14 cellular contexts compared by ENCODE assay signal in the genomic region with DNA sequence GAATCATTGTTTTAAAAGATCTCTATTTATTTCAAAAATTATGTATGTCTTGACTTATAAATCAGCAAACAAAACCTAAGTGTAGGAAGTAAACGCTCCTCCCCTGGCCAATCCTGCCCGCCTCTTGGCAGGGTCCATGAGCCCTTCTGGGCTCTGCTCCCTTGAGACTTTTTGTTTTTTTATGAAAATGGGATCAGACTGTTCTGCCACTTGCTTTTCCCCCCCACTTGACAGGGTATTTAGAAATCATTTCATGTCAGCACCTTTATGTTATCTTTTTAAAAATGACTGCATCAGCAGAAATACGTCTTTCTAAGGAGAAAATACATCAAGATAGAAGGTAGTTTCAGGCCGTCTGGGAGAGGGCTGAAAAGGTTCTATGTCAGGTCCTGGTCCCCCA. TPM values are rescaled to one million over a fixed set of nuclear protein-coding genes. Genes with fewer than 3 reads are reported as not detected.
DNase-seq lines count a peak whose midpoint lies in the region; ATAC-seq and TF ChIP-seq lines count a peak whose summit lies in the region.
"Had no signal": no experiment of that assay in that cellular context is flagged by ENCODE, and none has a peak within 500 bp of the region (broad histone marks: within the 10 kb centered on the region; RNA-seq: fewer than 3 reads in every experiment).

No MANE protein-coding gene starts in this region.

- WGBS in endodermal cell (ENCODE audit: insufficient coverage in 1 of 2, insufficient read length in 1 of 2), 2 experiments, result 92 to 100% methylated on average over 1 to 4 of the region's 4 CpGs

- no peaks in the 10 kb centered on the region for H3K9me2 ChIP-seq in PC-9 (ENCODE audit: insufficient read depth)

- no peaks in the 10 kb centered on the region for H3K79me2 ChIP-seq in ACC112 (ENCODE audit: control insufficient read depth, insufficient read depth, low read length, unreplicated experiment)
- H3K79me2 ChIP-seq in parathyroid adenoma, result peaks cover 2% of the 10 kb centered on the region
- no peaks in the 10 kb centered on the region for H3K79me2 ChIP-seq in PC-9 (ENCODE audit: low read depth)

- H3K4me1 ChIP-seq in ACC112 (ENCODE audit: control insufficient read depth, insufficient read depth, low read length, unreplicated experiment), result peaks cover 21% of the 10 kb centered on the region
- H3K4me1 ChIP-seq in endodermal cell (ENCODE audit: control insufficient read depth, insufficient read depth, low read length), result no peaks in the 10 kb centered on the region
- H3K4me1 ChIP-seq in parathyroid adenoma, result peaks cover 48% of the 10 kb centered on the region
- no peaks in the 10 kb centered on the region for H3K4me1 ChIP-seq in PC-9 (replicated peaks; ENCODE audit: insufficient read depth)

- ATAC-seq in activated CD8-positive, alpha-beta T cell treated with anti-CD3 and anti-CD28 coated beads, Interleukin-2, amount 10 ng/mL, durations not matched to agents 7 days and 5 days, result no peak

- CTCF ChIA-PET in activated CD8-positive, alpha-beta T cell treated with anti-CD3 and anti-CD28 coated beads, Interleukin-2, amount 10 ng/mL, durations not matched to agents 7 days and 5 days (lab: Charles Lee), result no interaction called here
- CTCF ChIA-PET in PC-9 (lab: Charles Lee), result no interaction called here

- H3K36me3 ChIP-seq in ACC112 (ENCODE audit: insufficient read depth, low read length) (no peaks in the 10 kb centered on the region), endodermal cell (ENCODE audit: control insufficient read depth, insufficient read depth, low read length) (peaks cover 79% of the 10 kb centered on the region), parathyroid adenoma (ENCODE audit: control insufficient read depth, insufficient read depth, low read length) (no peaks in the 10 kb centered on the region), PC-9 (ENCODE audit: low read depth) (peaks cover 17% of the 10 kb centered on the region; the same call in 1 of the 2 replicates)

- no peak overlapping the region for H3K9ac ChIP-seq in endodermal cell (ENCODE audit: extremely low read depth, low read length, poor library complexity, severe bottlenecking)
- no peak overlapping the region for H3K9ac ChIP-seq in parathyroid adenoma

- H4K20me1 ChIP-seq in PC-9 (ENCODE audit: insufficient read depth), result no peaks in the 10 kb centered on the region

- H3F3A ChIP-seq in PC-9 (ENCODE audit: insufficient read depth, low read depth), result peaks cover 12% of the 10 kb centered on the region; the same call in 1 of the 2 replicates

- no peak overlapping the region for H3K4me3 Mint-ChIP-seq in endodermal cell
- H3K4me3 Mint-ChIP-seq in activated CD8-positive, alpha-beta T cell treated with anti-CD3 and anti-CD28 coated beads, Interleukin-2, amount 10 ng/mL, durations not matched to agents 7 days and 5 days, result no peak overlapping the region
- H3K4me3 Mint-ChIP-seq: dendritic cell treated with granulocyte-macrophage colony-stimulating factor and Interleukin-4, amounts not matched to agents 40 ng/mL and 50 ng/mL, for 4 days had no signal

- H3K4me1 Mint-ChIP-seq in endodermal cell, result no peaks in the 10 kb centered on the region
- H3K4me1 Mint-ChIP-seq in activated CD8-positive, alpha-beta T cell treated with anti-CD3 and anti-CD28 coated beads, Interleukin-2, amount 10 ng/mL, durations not matched to agents 7 days and 5 days (ENCODE audit: low read depth), result no peaks in the 10 kb centered on the region

- H3K27me3 ChIP-seq in ACC112 (ENCODE audit: insufficient read depth, low read length) (no peaks in the 10 kb centered on the region), endodermal cell (ENCODE audit: control insufficient read depth, insufficient read depth, low read length, poor library complexity, severe bottlenecking) (no peaks in the 10 kb centered on the region), parathyroid adenoma (ENCODE audit: control insufficient read depth, insufficient read depth, low read length) (no peaks in the 10 kb centered on the region), PC-9 (ENCODE audit: insufficient read depth, low read depth) (no peaks in the 10 kb centered on the region)

- H3K27ac Mint-ChIP-seq in endodermal cell, result peak overlapping the region; percentile 66
- H3K27ac Mint-ChIP-seq in activated CD8-positive, alpha-beta T cell treated with anti-CD3 and anti-CD28 coated beads, Interleukin-2, amount 10 ng/mL, durations not matched to agents 7 days and 5 days, result no peak overlapping the region
- H3K27ac Mint-ChIP-seq: dendritic cell treated with granulocyte-macrophage colony-stimulating factor and Interleukin-4, amounts not matched to agents 40 ng/mL and 50 ng/mL, for 4 days had no signal

- TF ChIP-seq CTCF in endodermal cell (conservative IDR thresholded peaks at IDR 0.05), result no peak
- TF ChIP-seq CTCF in parathyroid adenoma (IDR thresholded peaks at IDR 0.05), result no peak
- no peak for TF ChIP-seq CTCF in PC-9 (conservative IDR thresholded peaks at IDR 0.05)

- POLR2A ChIA-PET in activated CD8-positive, alpha-beta T cell treated with anti-CD3 and anti-CD28 coated beads, Interleukin-2, amount 10 ng/mL, durations not matched to agents 7 days and 5 days (lab: Charles Lee), result no interaction called here
- POLR2A ChIA-PET in PC-9 (lab: Charles Lee; ENCODE audit: unreplicated experiment), result no interaction called here

- intact Hi-C loops in PC-9 (cut with micrococcal nuclease; ENCODE audit: unreplicated experiment), result no loop called here

- BruUV-seq in PC-9 (replicated peaks; lab: Mats Ljungman, UMichigan), result no TSS peak

- peak overlapping the region; percentile 55 for H3K27ac ChIP-seq in ACC112 (ENCODE audit: low read depth, low read length)
- no peak overlapping the region for H3K27ac ChIP-seq in endodermal cell (ENCODE audit: low read depth, low read length)
- peak overlapping the region; percentile 97 for H3K27ac ChIP-seq in parathyroid adenoma
- no peak overlapping the region for H3K27ac ChIP-seq in PC-9

- H3K9me3 Mint-ChIP-seq in endodermal cell, result no peaks in the 10 kb centered on the region
- no peaks in the 10 kb centered on the region for H3K9me3 Mint-ChIP-seq in activated CD8-positive, alpha-beta T cell treated with anti-CD3 and anti-CD28 coated beads, Interleukin-2, amount 10 ng/mL, durations not matched to agents 7 days and 5 days (ENCODE audit: insufficient read depth)
- H3K9me3 Mint-ChIP-seq: dendritic cell treated with granulocyte-macrophage colony-stimulating factor and Interleukin-4, amounts not matched to agents 40 ng/mL and 50 ng/mL, for 4 days had no signal

- H2AFZ ChIP-seq in ACC112 (ENCODE audit: low read length, unreplicated experiment) (no peak overlapping the region), parathyroid adenoma (no peak overlapping the region), PC-9 (no peak overlapping the region)

- no peaks in the 10 kb centered on the region for H3K27me3 Mint-ChIP-seq in endodermal cell (ENCODE audit: insufficient read depth)
- H3K27me3 Mint-ChIP-seq in activated CD8-positive, alpha-beta T cell treated with anti-CD3 and anti-CD28 coated beads, Interleukin-2, amount 10 ng/mL, durations not matched to agents 7 days and 5 days (ENCODE audit: low read depth), result no peaks in the 10 kb centered on the region

- peaks cover 77% of the 10 kb centered on the region for H3K36me3 Mint-ChIP-seq in endodermal cell (ENCODE audit: low read depth)
- no peaks in the 10 kb centered on the region for H3K36me3 Mint-ChIP-seq in activated CD8-positive, alpha-beta T cell treated with anti-CD3 and anti-CD28 coated beads, Interleukin-2, amount 10 ng/mL, durations not matched to agents 7 days and 5 days (ENCODE audit: low read depth)

- H3K4me2 ChIP-seq in parathyroid adenoma (ENCODE audit: low read length), result peak overlapping the region; percentile 5
- no peak overlapping the region for H3K4me2 ChIP-seq in PC-9

- DNase-seq in NCI-H446 treated with DMSO at 0.1 percent for 48 hours (lab: John Stamatoyannopoulos, UW), result peak; percentile 64
- DNase-seq in endodermal cell, result no peak
- DNase-seq in activated T-cell treated with anti-CD3 and anti-CD28 coated beads, Interleukin-2, amount 50 U/mL, for 1 hour, result no peak
- no peak for DNase-seq in activated CD8-positive, alpha-beta T cell treated with anti-CD3 and anti-CD28 coated beads, Interleukin-2, amount 10 ng/mL, durations not matched to agents 7 days and 5 days
- DNase-seq in cortex of kidney (lab: John Stamatoyannopoulos, UW), result no peak
- no peak for DNase-seq in PC-9
- DNase-seq: activated CD4-positive, alpha-beta T cell treated with anti-CD3 and anti-CD28 coated beads, Interleukin-2, amount 50 U/mL, for 1 hour; activated naive CD4-positive, alpha-beta T cell; MV-4-11; T-helper 1 cell had no signal

- H3K9me3 ChIP-seq in endodermal cell (ENCODE audit: control insufficient read depth, low read length) (no peaks in the 10 kb centered on the region), parathyroid adenoma (ENCODE audit: control insufficient read depth, low read length) (no peaks in the 10 kb centered on the region), PC-9 (ENCODE audit: insufficient read depth, low read depth) (no peaks in the 10 kb centered on the region)

- peak overlapping the region; percentile 27; the same call in 1 of the 2 replicates for H3K4me3 ChIP-seq in ACC112 (ENCODE audit: low read depth, low read length)
- no peak overlapping the region for H3K4me3 ChIP-seq in endodermal cell (ENCODE audit: low read length)
- no peak overlapping the region for H3K4me3 ChIP-seq in parathyroid adenoma (ENCODE audit: low read depth, low read length)
- H3K4me3 ChIP-seq in PC-9, result no peak overlapping the region
- H3K4me3 ChIP-seq: lung had no signal

RNA-seq across cellular contexts. Expression of a gene that starts 35.6 kb away (rescaled TPM):
- total RNA-seq in endodermal cell (100 to 1,000 TPM; 226 to 305 TPM), PC-9 (2021) (158 and 167 TPM in 2 replicates)
- 268 TPM for polyA plus RNA-seq in endodermal cell (2013, experiment 1 of 2)
- 268 TPM for polyA plus RNA-seq in endodermal cell (2013, experiment 2 of 2)
- not detected for total RNA-seq in activated CD8-positive, alpha-beta T cell treated with anti-CD3 and anti-CD28 coated beads, Interleukin-2, amount 10 ng/mL, durations not matched to agents 7 days and 5 days

Comparison
In these comparisons a context has a peak if more than half of its experiments do, and no peak if none do; other contexts are left out.
1. H3K27ac ChIP-seq: peak in ACC112 (single experiment) and parathyroid adenoma (single experiment); none in endodermal cell (single experiment) and PC-9 (single experiment).
2. RNA of a gene that starts 35.6 kb away (total RNA-seq): 226 to 305 TPM in endodermal cell and 158 to 167 TPM in PC-9; not detected in activated CD8-positive, alpha-beta T cell treated with anti-CD3 and anti-CD28 coated beads, Interleukin-2, amount 10 ng/mL, durations not matched to agents 7 days and 5 days; every median in the first group is over 100 times any median in the second.